In genomic region chr2:193966590-193966989, GRCh38 we compare ENCODE assay signal across 11 cellular contexts.
DNase-seq lines count a peak whose midpoint lies in the region; ATAC-seq, FAIRE-seq and TF ChIP-seq lines count a peak whose summit lies in the region.
"Had no signal": no experiment of that assay in that cellular context is flagged by ENCODE, and none has a peak within 500 bp of the region (broad histone marks: within the 10 kb centered on the region; RNA-seq: fewer than 3 reads in every experiment).

No MANE protein-coding gene starts in this region.

- CTCF ChIA-PET in AG04450 (lab: Charles Lee), result no interaction called here

- H3K9me3 Mint-ChIP-seq in stimulated activated naive B cell treated with anti-CD40 and anti-IgM and Interleukin-4, amounts not matched to agents 10 μg/mL and 1 μg/mL and 100 μg/mL, for 72 hours, result peaks cover 0 to 3% of the 10 kb centered on the region in 2 donors

- no peaks in the 10 kb centered on the region for H3K36me3 Mint-ChIP-seq in stimulated activated naive B cell treated with anti-CD40 and anti-IgM and Interleukin-4, amounts not matched to agents 10 μg/mL and 1 μg/mL and 100 μg/mL, for 72 hours
- H3K36me3 Mint-ChIP-seq: CD4-positive, CD25-positive, alpha-beta regulatory T cell had no signal

- H3K9me3 ChIP-seq in AG04450 (ENCODE audit: control insufficient read depth, insufficient read depth, low read length) (no peaks in the 10 kb centered on the region), WERI-Rb-1 (ENCODE audit: severe bottlenecking) (no peaks in the 10 kb centered on the region), iPS-18a (ENCODE audit: control insufficient read depth, low read depth, low read length) (no peaks in the 10 kb centered on the region)

- H3K27ac Mint-ChIP-seq in stimulated activated naive B cell treated with anti-CD40 and anti-IgM and Interleukin-4, amounts not matched to agents 10 μg/mL and 1 μg/mL and 100 μg/mL, for 72 hours, result no peak overlapping the region
- H3K27ac Mint-ChIP-seq: CD4-positive, CD25-positive, alpha-beta regulatory T cell had no signal

- H3K4me3 Mint-ChIP-seq in stimulated activated naive B cell treated with anti-CD40 and anti-IgM and Interleukin-4, amounts not matched to agents 10 μg/mL and 1 μg/mL and 100 μg/mL, for 72 hours, result no peak overlapping the region
- H3K4me3 Mint-ChIP-seq: CD4-positive, CD25-positive, alpha-beta regulatory T cell had no signal

- DNase-seq in AG04450 (ENCODE audit: low read depth, low spot score) (peak; percentile 3), HTR-8/SVneo (ENCODE audit: insufficient read length, low spot score) (peak; percentile 20), WERI-Rb-1 (no peak), GM19239 (ENCODE audit: insufficient read length, low spot score) (no peak)
- DNase-seq in stimulated activated naive B cell treated with anti-CD40 and anti-IgM and Interleukin-4, amounts not matched to agents 10 μg/mL and 1 μg/mL and 100 μg/mL, for 72 hours, result no peak
- DNase-seq: CD4-positive, CD25-positive, alpha-beta regulatory T cell; dorsolateral prefrontal cortex; small intestine had no signal

- POLR2A ChIA-PET in AG04450 (lab: Yijun Ruan, JAX), result no interaction called here

- no peak overlapping the region for H3K27ac ChIP-seq in AG04450 (ENCODE audit: low read depth, low read length)
- peak overlapping the region; percentile 73 for H3K27ac ChIP-seq in WERI-Rb-1
- H3K27ac ChIP-seq in iPS-18a (ENCODE audit: low read length), result peak overlapping the region; percentile 58
- H3K27ac ChIP-seq: dorsolateral prefrontal cortex had no signal

- no peak for TF ChIP-seq CTCF in AG04450 (IDR thresholded peaks at IDR 0.05; ENCODE audit: low read depth, low read length)
- TF ChIP-seq CTCF in WERI-Rb-1 (IDR thresholded peaks at IDR 0.05; ENCODE audit: low read depth, low read length), result no peak

- no peaks in the 10 kb centered on the region for H3K4me1 Mint-ChIP-seq in stimulated activated naive B cell treated with anti-CD40 and anti-IgM and Interleukin-4, amounts not matched to agents 10 μg/mL and 1 μg/mL and 100 μg/mL, for 72 hours
- H3K4me1 Mint-ChIP-seq: CD4-positive, CD25-positive, alpha-beta regulatory T cell had no signal

- H3K27me3 ChIP-seq in AG04450 (ENCODE audit: control insufficient read depth, insufficient read depth, low read length) (no peaks in the 10 kb centered on the region), WERI-Rb-1 (ENCODE audit: insufficient read depth, low read depth, severe bottlenecking) (no peaks in the 10 kb centered on the region), iPS-18a (ENCODE audit: control insufficient read depth, insufficient read depth, low read length) (no peaks in the 10 kb centered on the region)
- H3K27me3 ChIP-seq: dorsolateral prefrontal cortex had no signal

- no peaks in the 10 kb centered on the region for H3K36me3 ChIP-seq in WERI-Rb-1
- no peaks in the 10 kb centered on the region for H3K36me3 ChIP-seq in iPS-18a (ENCODE audit: control insufficient read depth, low read depth, low read length)

- ATAC-seq in stimulated activated naive B cell treated with anti-CD40 and anti-IgM and Interleukin-4, amounts not matched to agents 10 μg/mL and 1 μg/mL and 100 μg/mL, for 72 hours (replicated peaks), result no peak
- no peak for ATAC-seq in HG02610 (IDR thresholded peaks at IDR 0.05; ENCODE audit: unreplicated experiment)
- no peak for ATAC-seq in HG03571 (IDR thresholded peaks at IDR 0.05; ENCODE audit: unreplicated experiment)

- H3K4me3 ChIP-seq in AG04450 (ENCODE audit: low read depth, low read length) (no peak overlapping the region), WERI-Rb-1 (ENCODE audit: low read depth, low read length) (no peak overlapping the region), iPS-18a (ENCODE audit: low read length) (no peak overlapping the region)
- H3K4me3 ChIP-seq: dorsolateral prefrontal cortex had no signal

- FAIRE-seq in HTR-8/SVneo (lab: Jason Lieb, UNC) (no peak), GM19239 (lab: Jason Lieb, UNC) (no peak)

- H3K27me3 Mint-ChIP-seq in stimulated activated naive B cell treated with anti-CD40 and anti-IgM and Interleukin-4, amounts not matched to agents 10 μg/mL and 1 μg/mL and 100 μg/mL, for 72 hours, result no peaks in the 10 kb centered on the region
- H3K27me3 Mint-ChIP-seq: CD4-positive, CD25-positive, alpha-beta regulatory T cell had no signal

- peaks cover 20% of the 10 kb centered on the region for H3K4me1 ChIP-seq in iPS-18a (ENCODE audit: control insufficient read depth, low read depth, low read length)

- peak overlapping the region; percentile 66 for H3K9ac ChIP-seq in iPS-18a (ENCODE audit: low read length)

Comparison
In these comparisons a context has a peak if more than half of its experiments do, and no peak if none do; other contexts are left out.
1. DNase-seq: peak in AG04450 (single experiment) and HTR-8/SVneo (single experiment); none in WERI-Rb-1 (single experiment), stimulated activated naive B cell treated with anti-CD40 and anti-IgM and Interleukin-4, amounts not matched to agents 10 μg/mL and 1 μg/mL and 100 μg/mL, for 72 hours (single experiment) and GM19239 (single experiment).